8 cellular contexts compared by ENCODE assay signal in the genomic region with DNA sequence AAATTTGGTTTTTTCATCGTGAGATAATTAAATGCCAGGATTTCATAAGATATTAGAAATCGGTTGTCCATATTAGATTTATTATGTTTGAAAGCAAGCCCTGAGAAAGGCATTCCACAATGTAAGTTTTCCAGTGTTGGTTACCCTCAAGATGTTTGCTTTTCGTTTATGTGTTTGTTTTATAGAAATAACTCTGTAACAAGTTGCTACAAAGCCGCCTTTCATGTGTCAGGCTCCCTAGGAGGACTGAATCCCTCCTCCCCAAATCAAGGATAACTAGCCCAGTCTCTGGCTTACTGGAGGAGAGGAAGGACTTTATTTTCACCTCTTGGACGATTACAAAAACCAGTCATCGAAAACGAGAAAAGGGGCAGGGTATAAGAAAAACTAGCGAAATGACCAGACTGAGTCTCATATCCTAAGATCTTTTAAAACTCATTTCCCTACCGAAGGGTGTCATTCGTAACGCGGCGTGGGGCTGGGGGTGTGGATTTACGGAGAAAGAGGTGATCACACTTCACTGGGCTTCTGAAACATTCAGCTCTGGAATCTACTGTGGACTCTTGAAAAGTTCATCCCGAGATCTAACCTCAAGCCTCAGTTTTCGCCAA. TPM values are rescaled to one million over a fixed set of nuclear protein-coding genes. Genes with fewer than 3 reads are reported as not detected.
DNase-seq lines count a peak whose midpoint lies in the region; ATAC-seq, FAIRE-seq and TF ChIP-seq lines count a peak whose summit lies in the region.

No MANE protein-coding gene starts in this region.

- POLR2A ChIA-PET in A549 (lab: Yijun Ruan, JAX) = interaction anchor here (1.2 to 1.6 kb wide), 2 partner anchors 11 to 49 kb away, joined by 4 to 5 read pairs; partner anchors contain the start of gene SANBR
- POLR2A ChIA-PET in activated naive CD8-positive, alpha-beta T cell treated with anti-CD3 and anti-CD28 coated beads, Interleukin-2, amount 10 ng/mL, durations not matched to agents 7 days and 5 days (lab: Charles Lee) = interaction anchor here (0.9 to 1.7 kb wide), 4 partner anchors 135 to 454 kb away, joined by 3 to 12 read pairs (median 4); partner anchors contain the start of genes REL and USP34

- DNase-seq in A549 (ENCODE audit: low read depth in 1 of 2, low spot score in 1 of 2) = peak in 1 of 2 experiments; percentile 20
- DNase-seq in activated naive CD8-positive, alpha-beta T cell treated with anti-CD3 and anti-CD28 coated beads, Interleukin-2, amount 10 ng/mL, durations not matched to agents 7 days and 5 days = no peak
- DNase-seq in left kidney (ENCODE audit: low read depth, low spot score) = peak; percentile 42
- DNase-seq in stimulated activated naive CD8-positive, alpha-beta T cell treated with anti-CD3 and anti-CD28 coated beads, Interleukin-15, Interleukin-2, amounts not matched to agents 100 U/mL and 50 U/mL, for 24 hours = peak; percentile 41
- no peak for DNase-seq in NCI-H226
- no peak for DNase-seq in activated effector memory CD4-positive, alpha-beta T cell treated with Interleukin-2 at 50 U/mL for 16 hours

- H3K9me3 Mint-ChIP-seq in activated naive CD8-positive, alpha-beta T cell treated with anti-CD3 and anti-CD28 coated beads, Interleukin-2, amount 10 ng/mL, durations not matched to agents 7 days and 5 days = no peaks in the 10 kb centered on the region

- no peaks in the 10 kb centered on the region for H3K27me3 Mint-ChIP-seq in activated naive CD8-positive, alpha-beta T cell treated with anti-CD3 and anti-CD28 coated beads, Interleukin-2, amount 10 ng/mL, durations not matched to agents 7 days and 5 days

- H3K27ac ChIP-seq in A549 = peak overlapping the region; percentile 94 to 97

- 2% methylated on average over 16 of the region's 16 CpGs for WGBS in A549 (ENCODE audit: missing lambda C conversion rate)

- CTCF ChIA-PET in A549 (lab: Yijun Ruan, JAX) = interaction anchor here (1.0 to 1.9 kb wide), 5 partner anchors 11 to 31 kb away, joined by 3 to 6 read pairs (median 3); no protein-coding TSS in a partner anchor

- H3K4me1 Mint-ChIP-seq in activated naive CD8-positive, alpha-beta T cell treated with anti-CD3 and anti-CD28 coated beads, Interleukin-2, amount 10 ng/mL, durations not matched to agents 7 days and 5 days = peaks cover 24% of the 10 kb centered on the region

- TF ChIP-seq RAD21 in A549 (conservative IDR thresholded peaks at IDR 0.05 in 1 of 2, IDR thresholded peaks at IDR 0.05 in 1 of 2) = no peak

- 0 out of 5 replicates have a peak, but pooled peaks of 1 of the 2 experiments have one; percentile 8 for TF ChIP-seq EP300 in A549 (IDR thresholded peaks at IDR 0.05)

- no peak for TF ChIP-seq CTCF in A549 (IDR thresholded peaks at IDR 0.05)

- FAIRE-seq in A549 (lab: Jason Lieb, UNC) = no peak

- H3K4me3 Mint-ChIP-seq in activated naive CD8-positive, alpha-beta T cell treated with anti-CD3 and anti-CD28 coated beads, Interleukin-2, amount 10 ng/mL, durations not matched to agents 7 days and 5 days = peak overlapping the region; percentile 93

- no peak for TF ChIP-seq POLR2A in A549 (IDR thresholded peaks at IDR 0.05; ENCODE audit: low read length)

- peak overlapping the region; percentile 86 for H3K4me3 ChIP-seq in A549

- peak overlapping the region; percentile 85 for H3K4me2 ChIP-seq in A549

- peaks cover 4% of the 10 kb centered on the region; the same call in 2 of the 3 replicates for H3K9me3 ChIP-seq in A549

- H3K36me3 Mint-ChIP-seq in activated naive CD8-positive, alpha-beta T cell treated with anti-CD3 and anti-CD28 coated beads, Interleukin-2, amount 10 ng/mL, durations not matched to agents 7 days and 5 days = peaks cover 4% of the 10 kb centered on the region

- peaks cover 42% of the 10 kb centered on the region for H3K4me1 ChIP-seq in A549

- no peak; a peak in 1 of 6 replicates for ATAC-seq in A549
- ATAC-seq in GM18858 (IDR thresholded peaks at IDR 0.05; ENCODE audit: unreplicated experiment) = peak; percentile 17
- ATAC-seq in HG03439 (IDR thresholded peaks at IDR 0.05; ENCODE audit: unreplicated experiment) = peak; percentile 14
- no peak for ATAC-seq in activated naive CD8-positive, alpha-beta T cell treated with anti-CD3 and anti-CD28 coated beads, Interleukin-2, amount 10 ng/mL, durations not matched to agents 7 days and 5 days (ENCODE audit: low read depth)
- ATAC-seq in stimulated activated naive CD8-positive, alpha-beta T cell treated with anti-CD3 and anti-CD28 coated beads, Interleukin-15, Interleukin-2, amounts not matched to agents 100 U/mL and 50 U/mL, for 24 hours = no peak

- peak overlapping the region; percentile 92 for H3K27ac Mint-ChIP-seq in activated naive CD8-positive, alpha-beta T cell treated with anti-CD3 and anti-CD28 coated beads, Interleukin-2, amount 10 ng/mL, durations not matched to agents 7 days and 5 days

TF ChIP-seq in A549, 52 proteins besides CTCF, POLR2A, EP300 and RAD21:
- 0 out of 2 replicates have a peak, but pooled peaks have one; percentile 40 for TF ChIP-seq ESRRA (IDR thresholded peaks at IDR 0.05; ENCODE audit: borderline replicate concordance, low read length)
- peak; percentile 80; the same call in 1 of the 2 replicates for TF ChIP-seq KDM1A (IDR thresholded peaks at IDR 0.05; ENCODE audit: low read depth)
- no peak for TF ChIP-seq HOXB13 (CRISPR knock-in tag; IDR thresholded peaks at IDR 0.05; ENCODE audit: low read depth)
- no peak for TF ChIP-seq MAFK (IDR thresholded peaks at IDR 0.05; ENCODE audit: partially characterized antibody)
- TF ChIP-seq CBX2 (IDR thresholded peaks at IDR 0.05; ENCODE audit: borderline replicate concordance, low read depth) = no peak
- TF ChIP-seq E2F6 (IDR thresholded peaks at IDR 0.05; ENCODE audit: borderline replicate concordance, low read depth) = no peak
- TF ChIP-seq CHD4 (IDR thresholded peaks at IDR 0.05; ENCODE audit: borderline replicate concordance) = 0 out of 2 replicates have a peak, but pooled peaks have one; percentile 57
- TF ChIP-seq ZSCAN20 (CRISPR knock-in tag; IDR thresholded peaks at IDR 0.05) = no peak

RNA-seq across cellular contexts. Expression of gene PEX13, which starts 1.0 kb away (rescaled TPM):
- polyA plus RNA-seq in A549 (2011; rRNA removed) (41.7 and 42.5 TPM in 2 replicates), A549 (2017; fragmentation: RNase III; extraction: RNeasy Plus Mini Kit Qiagen cat#74134 plus additional on column Dnase treatment) (13.8 to 18.5 TPM (median 17.4 TPM) in 3 replicates)
- polyA plus RNA-seq in A549 (2012; cell fraction: cytosol; rRNA removed) = 11.5 and 12.3 TPM in 2 replicates
- polyA plus RNA-seq in A549 (2012; cell fraction: nucleus; rRNA removed) = 5.8 and 5.9 TPM in 2 replicates
- polyA minus RNA-seq in A549 (2011; rRNA and poly(A)+ RNA removed) = 29.0 and 41.0 TPM in 2 replicates
- 10 to 100 TPM; 16.5 to 20.1 TPM for total RNA-seq in activated naive CD8-positive, alpha-beta T cell treated with anti-CD3 and anti-CD28 coated beads, Interleukin-2, amount 10 ng/mL, durations not matched to agents 7 days and 5 days

RNA-seq across cellular contexts. Expression of gene PUS10, which starts 1.6 kb away (rescaled TPM):
- polyA plus RNA-seq in A549 (2011; rRNA removed) (8.3 and 9.3 TPM in 2 replicates), A549 (2017; fragmentation: RNase III; extraction: RNeasy Plus Mini Kit Qiagen cat#74134 plus additional on column Dnase treatment) (2.7 to 3.6 TPM (median 3.3 TPM) in 3 replicates)
- polyA plus RNA-seq in A549 (2012; cell fraction: cytosol; rRNA removed) = 1.5 and 1.7 TPM in 2 replicates
- polyA plus RNA-seq in A549 (2012; cell fraction: nucleus; rRNA removed) = 0.50 and 1.3 TPM in 2 replicates
- 3.2 and 4.5 TPM in 2 replicates for polyA minus RNA-seq in A549 (2011; rRNA and poly(A)+ RNA removed)
- total RNA-seq in activated naive CD8-positive, alpha-beta T cell treated with anti-CD3 and anti-CD28 coated beads, Interleukin-2, amount 10 ng/mL, durations not matched to agents 7 days and 5 days = 10 to 100 TPM in 1 of 2 experiments, 1 to 10 TPM in 1; 8.0 to 10.6 TPM

RNA-seq across cellular contexts. Expression of gene SANBR, which starts 49.2 kb away (rescaled TPM):
- polyA plus RNA-seq in A549 (2011; rRNA removed) = 25.9 and 31.6 TPM in 2 replicates
- 7.5 and 7.7 TPM in 2 replicates for polyA plus RNA-seq in A549 (2012; cell fraction: cytosol; rRNA removed)
- polyA plus RNA-seq in A549 (2012; cell fraction: nucleus; rRNA removed) = 5.0 and 6.9 TPM in 2 replicates
- 13.9 to 17.1 TPM (median 16.9 TPM) in 3 replicates for polyA plus RNA-seq in A549 (2017; fragmentation: RNase III; extraction: RNeasy Plus Mini Kit Qiagen cat#74134 plus additional on column Dnase treatment)
- polyA minus RNA-seq in A549 (2011; rRNA and poly(A)+ RNA removed) = 13.1 and 18.1 TPM in 2 replicates
- total RNA-seq in activated naive CD8-positive, alpha-beta T cell treated with anti-CD3 and anti-CD28 coated beads, Interleukin-2, amount 10 ng/mL, durations not matched to agents 7 days and 5 days = 1 to 10 TPM; 5.8 to 7.0 TPM

Comparison
In these comparisons a context has a peak if more than half of its experiments do, and no peak if none do; other contexts are left out.
1. ATAC-seq: peak in GM18858 (single experiment) and HG03439 (single experiment); none in A549 (0 of 2), activated naive CD8-positive, alpha-beta T cell treated with anti-CD3 and anti-CD28 coated beads, Interleukin-2, amount 10 ng/mL, durations not matched to agents 7 days and 5 days (single experiment) and stimulated activated naive CD8-positive, alpha-beta T cell treated with anti-CD3 and anti-CD28 coated beads, Interleukin-15, Interleukin-2, amounts not matched to agents 100 U/mL and 50 U/mL, for 24 hours (single experiment).
2. DNase-seq: peak in left kidney (single experiment) and stimulated activated naive CD8-positive, alpha-beta T cell treated with anti-CD3 and anti-CD28 coated beads, Interleukin-15, Interleukin-2, amounts not matched to agents 100 U/mL and 50 U/mL, for 24 hours (single experiment); none in activated naive CD8-positive, alpha-beta T cell treated with anti-CD3 and anti-CD28 coated beads, Interleukin-2, amount 10 ng/mL, durations not matched to agents 7 days and 5 days (single experiment), NCI-H226 (single experiment) and activated effector memory CD4-positive, alpha-beta T cell treated with Interleukin-2 at 50 U/mL for 16 hours (single experiment).